ENCODE assay signal across 8 cellular contexts in genomic region chr1:226739696-226740065, GRCh38. TPM values are rescaled to one million over a fixed set of nuclear protein-coding genes. Genes with fewer than 3 reads are reported as not detected.
DNase-seq lines count a peak whose midpoint lies in the region; ATAC-seq and TF ChIP-seq lines count a peak whose summit lies in the region.

No MANE protein-coding gene starts in this region.

- H3K4me1 Mint-ChIP-seq in T-cell: peaks cover 31 to 38% (median 33%) of the 10 kb centered on the region in 3 donors
- peaks cover 32% of the 10 kb centered on the region for H3K4me1 Mint-ChIP-seq in stimulated activated naive CD8-positive, alpha-beta T cell treated with anti-CD3 and anti-CD28 coated beads, Interleukin-15, amount 100 ng/mL, for 72 hours

- WGBS in gastroesophageal sphincter (ENCODE audit: low coverage in 1 of 2), 2 donors: 18 to 36% methylated on average over 3 of the region's 3 CpGs
- WGBS in right lobe of liver (ENCODE audit: insufficient coverage, low coverage, low lambda C conversion rate, missing lambda C conversion rate): 27% methylated on average over 3 of the region's 3 CpGs

- TF ChIP-seq CTCF in gastroesophageal sphincter (IDR thresholded peaks at IDR 0.05): no peak
- no peak for TF ChIP-seq CTCF in right lobe of liver (IDR thresholded peaks at IDR 0.05)

- H3K4me1 ChIP-seq in gastroesophageal sphincter (peaks cover 3 to 43% (median 22%) of the 10 kb centered on the region in 3 donors), right lobe of liver (peaks cover 0 to 35% (median 8%) of the 10 kb centered on the region in 4 donors)

- H3K36me3 ChIP-seq in gastroesophageal sphincter: peaks cover 0 to 9% of the 10 kb centered on the region in 2 donors
- H3K36me3 ChIP-seq in right lobe of liver: no peaks in the 10 kb centered on the region

- TF ChIP-seq EP300 in gastroesophageal sphincter (IDR thresholded peaks at IDR 0.05): no peak

- POLR2A ChIA-PET in T-cell (lab: Charles Lee): interaction anchor here (0.6 to 1.4 kb wide), 27 partner anchors 9 to 1130 kb away, joined by 3 to 12 read pairs (median 5); partner anchors contain the start of gene H3-3A (in 1 of the 2)

- no peaks in the 10 kb centered on the region for H3K27me3 Mint-ChIP-seq in T-cell
- no peaks in the 10 kb centered on the region for H3K27me3 Mint-ChIP-seq in stimulated activated naive CD8-positive, alpha-beta T cell treated with anti-CD3 and anti-CD28 coated beads, Interleukin-15, amount 100 ng/mL, for 72 hours

- H3K9me3 ChIP-seq in gastroesophageal sphincter (no peaks in the 10 kb centered on the region), right lobe of liver (peaks cover 0 to 5% (median 0%) of the 10 kb centered on the region in 4 donors)

- DNase-seq in DMS79 treated with DMSO at 0.1 percent for 48 hours (lab: John Stamatoyannopoulos, UW): peak; percentile 47
- DNase-seq in DMS79 (lab: John Stamatoyannopoulos, UW): no peak
- DNase-seq in T-cell: peak in 1 of 34 experiments; percentile 62
- no peak for DNase-seq in stimulated activated naive CD8-positive, alpha-beta T cell treated with anti-CD3 and anti-CD28 coated beads, Interleukin-15, amount 100 ng/mL, for 72 hours
- no peak for DNase-seq in right lobe of liver
- DNase-seq in NCI-H2171 (lab: John Stamatoyannopoulos, UW): no peak
- no peak for DNase-seq in ACHN

- peak overlapping the region; percentile 96 to 98 for H3K27ac Mint-ChIP-seq in T-cell
- peak overlapping the region in 1 of 2 donors; percentile 96 for H3K27ac Mint-ChIP-seq in stimulated activated naive CD8-positive, alpha-beta T cell treated with anti-CD3 and anti-CD28 coated beads, Interleukin-15, amount 100 ng/mL, for 72 hours

- peaks cover 19% of the 10 kb centered on the region for H3K36me3 Mint-ChIP-seq in T-cell

- peak; percentile 12 to 66 (median 24) for ATAC-seq in T-cell (replicated peaks in 1 of 4)
- ATAC-seq in gastroesophageal sphincter: no peak
- no peak for ATAC-seq in stimulated activated naive CD8-positive, alpha-beta T cell treated with anti-CD3 and anti-CD28 coated beads, Interleukin-15, amount 100 ng/mL, for 72 hours
- no peak for ATAC-seq in right lobe of liver

- TF ChIP-seq POLR2A in gastroesophageal sphincter (IDR thresholded peaks at IDR 0.05) (no peak), right lobe of liver (IDR thresholded peaks at IDR 0.05) (no peak)

- peak overlapping the region; percentile 14 to 100 (median 80) for H3K27ac ChIP-seq in gastroesophageal sphincter
- H3K27ac ChIP-seq in right lobe of liver: peak overlapping the region in 1 of 3 donors; percentile 34

- no peaks in the 10 kb centered on the region for H3K27me3 ChIP-seq in gastroesophageal sphincter
- H3K27me3 ChIP-seq in right lobe of liver: no peaks in the 10 kb centered on the region

- intact Hi-C loops in right lobe of liver (cut with DNase I): no loop called here

- peak overlapping the region; percentile 85 to 95 (median 90) for H3K4me3 Mint-ChIP-seq in T-cell
- H3K4me3 Mint-ChIP-seq in stimulated activated naive CD8-positive, alpha-beta T cell treated with anti-CD3 and anti-CD28 coated beads, Interleukin-15, amount 100 ng/mL, for 72 hours: peak overlapping the region; percentile 78 to 91

- CTCF ChIA-PET in T-cell (lab: Charles Lee): interaction anchor here (0.7 to 1.3 kb wide), 8 partner anchors 32 to 200 kb away, joined by 3 to 6 read pairs (median 4); partner anchors contain the start of gene COQ8A (in 1 of the 2)

- H3K4me3 ChIP-seq in gastroesophageal sphincter: peak overlapping the region; percentile 67 to 91
- H3K4me3 ChIP-seq in right lobe of liver: peak overlapping the region in 1 of 3 donors; percentile 64

- in situ Hi-C loops in ACHN (cut with HindIII; ENCODE audit: low pct_ligation_motif_present, low pct_unique_long_range_greater_than_20kb, low sequenced_read_pairs): no loop called here

- no peaks in the 10 kb centered on the region for H3K9me3 Mint-ChIP-seq in T-cell
- peaks cover 0 to 4% of the 10 kb centered on the region in 2 donors for H3K9me3 Mint-ChIP-seq in stimulated activated naive CD8-positive, alpha-beta T cell treated with anti-CD3 and anti-CD28 coated beads, Interleukin-15, amount 100 ng/mL, for 72 hours

RNA-seq across cellular contexts. Expression of gene ITPKB, which starts 0.6 kb away (rescaled TPM):
- total RNA-seq in T-cell (100 to 1,000 TPM; 153 to 351 (median 179) TPM), gastroesophageal sphincter (100 to 1,000 TPM in 1 of 4 donors, 10 to 100 TPM in 3; 75.0 to 184 (median 94.2) TPM), right lobe of liver (1 to 10 TPM; 2.1 to 4.1 (median 3.4) TPM)

Comparison
In these comparisons a context has a peak if more than half of its experiments do, and no peak if none do; other contexts are left out.
1. ATAC-seq: peak in T-cell (4 of 4); none in gastroesophageal sphincter (single experiment), stimulated activated naive CD8-positive, alpha-beta T cell treated with anti-CD3 and anti-CD28 coated beads, Interleukin-15, amount 100 ng/mL, for 72 hours (single experiment) and right lobe of liver (0 of 4).
2. RNA of gene ITPKB, which starts 0.6 kb away (total RNA-seq): 153 to 351 TPM in T-cell and 75.0 to 184 TPM in gastroesophageal sphincter; 2.1 to 4.1 TPM in right lobe of liver; every median in the first group is over 10 times any median in the second.